Comparison of ENCODE assay signal across 16 cellular contexts in genomic region chr1:78237364-78237916, GRCh38.
A peak's percentile ranks its signal among the peaks of the same experiment; 100 is the strongest.
DNase-seq lines count a peak whose midpoint lies in the region; ATAC-seq and TF ChIP-seq lines count a peak whose summit lies in the region.
"Had no signal": no experiment of that assay in that cellular context is flagged by ENCODE, and none has a peak within 500 bp of the region (broad histone marks: within the 10 kb centered on the region; RNA-seq: fewer than 3 reads in every experiment).

No MANE protein-coding gene starts in this region.

- no peaks in the 10 kb centered on the region for H3K36me3 ChIP-seq in mammary epithelial cell (ENCODE audit: insufficient read depth, low read length)
- no peaks in the 10 kb centered on the region for H3K36me3 ChIP-seq in left lung
- H3K36me3 ChIP-seq in upper lobe of left lung = no peaks in the 10 kb centered on the region

- H3K27ac ChIP-seq in mammary epithelial cell (ENCODE audit: insufficient read depth, low read depth, low read length) (no peak overlapping the region), left lung (peak overlapping the region; percentile 48 to 65), upper lobe of left lung (peak overlapping the region; percentile 40 to 76 (median 60))
- H3K27ac ChIP-seq: A549 had no signal

- H3K4me2 ChIP-seq in mammary epithelial cell (ENCODE audit: insufficient read depth, low read depth, low read length) = no peak overlapping the region
- H3K4me2 ChIP-seq: A549 had no signal

- no peaks in the 10 kb centered on the region for H3K9me3 Mint-ChIP-seq in activated naive CD8-positive, alpha-beta T cell treated with anti-CD3 and anti-CD28 coated beads, Interleukin-2, amount 50 U/mL, for 24 hours
- H3K9me3 Mint-ChIP-seq: activated CD4-positive, alpha-beta memory T cell treated with anti-CD3 and anti-CD28 coated beads, Interleukin-2, amount 10 ng/mL, durations not matched to agents 7 days and 5 days had no signal

- no peaks in the 10 kb centered on the region for H3K79me2 ChIP-seq in mammary epithelial cell (ENCODE audit: insufficient read depth, low read length)

- no peak overlapping the region for H3K9ac ChIP-seq in mammary epithelial cell (ENCODE audit: insufficient read depth, low read length)

- no peaks in the 10 kb centered on the region for H3K27me3 Mint-ChIP-seq in activated naive CD8-positive, alpha-beta T cell treated with anti-CD3 and anti-CD28 coated beads, Interleukin-2, amount 50 U/mL, for 24 hours
- H3K27me3 Mint-ChIP-seq: activated CD4-positive, alpha-beta memory T cell treated with anti-CD3 and anti-CD28 coated beads, Interleukin-2, amount 10 ng/mL, durations not matched to agents 7 days and 5 days; CD4-positive, alpha-beta T cell had no signal

- H3K27ac Mint-ChIP-seq in activated naive CD8-positive, alpha-beta T cell treated with anti-CD3 and anti-CD28 coated beads, Interleukin-2, amount 50 U/mL, for 24 hours = no peak overlapping the region
- H3K27ac Mint-ChIP-seq: activated CD4-positive, alpha-beta memory T cell treated with anti-CD3 and anti-CD28 coated beads, Interleukin-2, amount 10 ng/mL, durations not matched to agents 7 days and 5 days; activated T-cell treated with anti-CD3 and anti-CD28 coated beads, Interleukin-2, amount 50 U/mL, for 72 hours; CD4-positive, alpha-beta T cell; naive B cell had no signal

- no peaks in the 10 kb centered on the region for H3K4me1 Mint-ChIP-seq in activated naive CD8-positive, alpha-beta T cell treated with anti-CD3 and anti-CD28 coated beads, Interleukin-2, amount 50 U/mL, for 24 hours
- H3K4me1 Mint-ChIP-seq: activated CD4-positive, alpha-beta memory T cell treated with anti-CD3 and anti-CD28 coated beads, Interleukin-2, amount 10 ng/mL, durations not matched to agents 7 days and 5 days; naive B cell had no signal

- H3K9me3 ChIP-seq in mammary epithelial cell (replicated peaks; ENCODE audit: insufficient read depth, low read length) (no peaks in the 10 kb centered on the region), left lung (peaks cover 0 to 3% of the 10 kb centered on the region in 2 donors), upper lobe of left lung (no peaks in the 10 kb centered on the region)
- H3K9me3 ChIP-seq: A549 had no signal

- CTCF ChIA-PET in mammary epithelial cell (lab: Charles Lee; ENCODE audit: low non-redundant PET) = interaction anchor here (0.6 kb wide), 1 partner anchor 33 kb away, joined by 3 read pairs; no protein-coding TSS in a partner anchor

- TF ChIP-seq EP300 in upper lobe of left lung (IDR thresholded peaks at IDR 0.05) = peak in 1 of 4 donors; percentile 23

- no peaks in the 10 kb centered on the region for H3K36me3 Mint-ChIP-seq in activated naive CD8-positive, alpha-beta T cell treated with anti-CD3 and anti-CD28 coated beads, Interleukin-2, amount 50 U/mL, for 24 hours (ENCODE audit: low read depth)
- H3K36me3 Mint-ChIP-seq: naive B cell had no signal

- H3K4me3 ChIP-seq in mammary epithelial cell (replicated peaks in 1 of 3; ENCODE audit: insufficient read depth in 1 of 3, low read depth in 2 of 3, low read length in 3 of 3) = no peak overlapping the region
- no peak overlapping the region for H3K4me3 ChIP-seq in left lung
- H3K4me3 ChIP-seq in upper lobe of left lung = no peak overlapping the region
- H3K4me3 ChIP-seq: A549 had no signal

- intact Hi-C loops in mammary epithelial cell (cut with micrococcal nuclease) (loop anchor here (5.0 kb wide), 1 partner anchor 90 kb away; no protein-coding TSS in a partner anchor), left lung (cut with DNase I) (no loop called here)

- no peak for TF ChIP-seq CTCF in mammary epithelial cell (conservative IDR thresholded peaks at IDR 0.05 in 1 of 2, IDR thresholded peaks at IDR 0.05 in 1 of 2; ENCODE audit: extremely low read depth in 1 of 2, insufficient read depth in 1 of 2, low read depth in 1 of 2, low read length in 2 of 2)
- TF ChIP-seq CTCF in left lung (IDR thresholded peaks at IDR 0.05) = no peak
- TF ChIP-seq CTCF in upper lobe of left lung (IDR thresholded peaks at IDR 0.05) = no peak

- TF ChIP-seq POLR2A in upper lobe of left lung (IDR thresholded peaks at IDR 0.05) = no peak

- ATAC-seq in left lung = peak; percentile 98
- peak; percentile 59 to 95 for ATAC-seq in upper lobe of left lung (ENCODE audit: low FRiP score in 2 of 2)
- ATAC-seq in activated naive CD8-positive, alpha-beta T cell treated with anti-CD3 and anti-CD28 coated beads, Interleukin-2, amount 50 U/mL, for 24 hours = no peak
- ATAC-seq: A549; activated T-cell treated with anti-CD3 and anti-CD28 coated beads, Interleukin-2, amount 50 U/mL, for 72 hours had no signal

- no peak overlapping the region for H3K4me3 Mint-ChIP-seq in activated naive CD8-positive, alpha-beta T cell treated with anti-CD3 and anti-CD28 coated beads, Interleukin-2, amount 50 U/mL, for 24 hours
- H3K4me3 Mint-ChIP-seq: activated CD4-positive, alpha-beta memory T cell treated with anti-CD3 and anti-CD28 coated beads, Interleukin-2, amount 10 ng/mL, durations not matched to agents 7 days and 5 days; CD4-positive, alpha-beta T cell had no signal

- DNase-seq in NCI-H345 (lab: John Stamatoyannopoulos, UW) (peak; percentile 10), NCI-H345 treated with DMSO at 0.1 percent for 48 hours (lab: John Stamatoyannopoulos, UW; ENCODE audit: unreplicated experiment) (no peak), mammary epithelial cell (peak; percentile 88), left lung (peak in 1 of 2 donors; percentile 66), upper lobe of left lung (peak in 1 of 2 donors; percentile 81), GM03348 (ENCODE audit: low spot score) (no peak)
- no peak for DNase-seq in stimulated activated CD4-positive, alpha-beta T cell treated with anti-CD3 and anti-CD28 coated beads, Interleukin-2, amount 100 ng/mL, for 24 hours
- DNase-seq in activated naive CD8-positive, alpha-beta T cell treated with anti-CD3 and anti-CD28 coated beads, Interleukin-2, amount 50 U/mL, for 24 hours = no peak
- DNase-seq: activated CD4-positive, alpha-beta memory T cell treated with anti-CD3 and anti-CD28 coated beads, Interleukin-2, amount 10 ng/mL, durations not matched to agents 7 days and 5 days; activated T-cell treated with anti-CD3 and anti-CD28 coated beads, Interleukin-2, amount 50 U/mL, for 72 hours; CD4-positive, alpha-beta T cell; KG1; naive B cell; NCI-H2029; Right ventricle myocardium superior had no signal

- BruUV-seq in mammary epithelial cell (replicated peaks; lab: Mats Ljungman, UMichigan) = no TSS peak

- WGBS in mammary epithelial cell (ENCODE audit: low coverage, missing lambda C conversion rate) = 33% methylated on average over 3 of the region's 4 CpGs
- 28 to 42% methylated on average over 4 of the region's 4 CpGs for WGBS in upper lobe of left lung, 2 donors

- no peaks in the 10 kb centered on the region for H4K20me1 ChIP-seq in mammary epithelial cell (ENCODE audit: insufficient read depth, low read length)

- dilution Hi-C loops in mammary epithelial cell (cut with HindIII; ENCODE audit: low sequenced_read_pairs) = no loop called here

- in situ Hi-C loops in mammary epithelial cell (cut with MboI; ENCODE audit: low sequenced_read_pairs in 2 of 2) = no loop called here

- H3K4me1 ChIP-seq in mammary epithelial cell (ENCODE audit: insufficient read depth, low read length) (peaks cover 17% of the 10 kb centered on the region), left lung (no peaks in the 10 kb centered on the region), upper lobe of left lung (peaks cover 0 to 9% (median 0%) of the 10 kb centered on the region in 4 donors)
- H3K4me1 ChIP-seq: A549 had no signal

- peak overlapping the region; percentile 25 for H2AFZ ChIP-seq in mammary epithelial cell (ENCODE audit: low read depth, low read length)

- H3K27me3 ChIP-seq in mammary epithelial cell (ENCODE audit: insufficient read depth, low read length) (no peaks in the 10 kb centered on the region), left lung (no peaks in the 10 kb centered on the region), upper lobe of left lung (no peaks in the 10 kb centered on the region)

Comparison
In these comparisons a context has a peak if more than half of its experiments do, and no peak if none do; other contexts are left out.
1. DNase-seq: peak in NCI-H345 (single experiment) and mammary epithelial cell (single experiment); none in NCI-H345 treated with DMSO at 0.1 percent for 48 hours (single experiment), stimulated activated CD4-positive, alpha-beta T cell treated with anti-CD3 and anti-CD28 coated beads, Interleukin-2, amount 100 ng/mL, for 24 hours (0 of 2), GM03348 (single experiment) and activated naive CD8-positive, alpha-beta T cell treated with anti-CD3 and anti-CD28 coated beads, Interleukin-2, amount 50 U/mL, for 24 hours (single experiment).